Comparison of ENCODE assay signal across 2 cellular contexts in the genomic region with DNA sequence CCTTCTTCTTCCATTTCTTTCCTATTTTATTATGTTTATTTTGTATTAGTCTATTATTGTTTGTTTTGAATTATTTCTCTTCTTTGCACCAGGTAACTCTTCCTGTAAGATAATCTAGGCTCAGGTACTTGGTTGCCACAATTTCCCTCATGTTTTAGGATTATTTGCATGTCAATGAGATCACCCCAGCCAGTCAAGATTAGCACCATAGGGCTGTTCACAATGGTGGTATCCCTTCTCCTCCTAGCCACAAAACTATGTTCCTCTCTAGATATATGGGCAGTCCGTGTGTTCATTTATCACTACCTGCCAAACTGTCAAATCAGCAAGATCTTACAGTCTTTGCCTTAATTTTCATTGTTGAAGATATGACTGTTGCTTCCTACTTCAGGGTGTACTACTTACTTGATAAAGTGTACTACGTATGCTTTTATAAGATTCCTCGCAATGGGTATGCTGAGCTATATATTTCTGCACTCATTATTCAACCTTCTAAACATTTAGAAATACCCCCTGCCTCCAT.
A peak's percentile ranks its signal among the peaks of the same experiment; 100 is the strongest.
TF ChIP-seq lines count a peak whose summit lies in the region.

No MANE protein-coding gene starts in this region.

TF ChIP-seq in HepG2, 621 proteins besides CTCF, POLR2A, EP300 and RAD21:
- TF ChIP-seq ZNF550 (CRISPR knock-in tag; IDR thresholded peaks at IDR 0.05; ENCODE audit: borderline replicate concordance) (no peak), MAFK (conservative IDR thresholded peaks at IDR 0.05 in 1 of 2, IDR thresholded peaks at IDR 0.05 in 1 of 2; ENCODE audit: low read length in 2 of 2) (peak; percentile 55 to 62), GTF2F1 (IDR thresholded peaks at IDR 0.05; ENCODE audit: low read length) (no peak), MAFF (IDR thresholded peaks at IDR 0.05; ENCODE audit: low read depth, low read length) (peak; percentile 66)

TF ChIP-seq in H1, 55 proteins besides CTCF, POLR2A, EP300 and RAD21:
- TF ChIP-seq RBBP5 (IDR thresholded peaks at IDR 0.05; ENCODE audit: borderline replicate concordance, low read depth, low read length): no peak
TF ChIP-seq in H1: peak in this region for 0.
